Comparison of ENCODE assay signal across 8 cellular contexts in genomic region chr17:40122466-40122943, GRCh38. TPM values are rescaled to one million over a fixed set of nuclear protein-coding genes. Genes with fewer than 3 reads are reported as not detected.
DNase-seq lines count a peak whose midpoint lies in the region; ATAC-seq, FAIRE-seq and TF ChIP-seq lines count a peak whose summit lies in the region.

No MANE protein-coding gene starts in this region.

- H3K27me3 Mint-ChIP-seq in activated CD8-positive, alpha-beta T cell treated with anti-CD3 and anti-CD28 coated beads for 36 hours: no peaks in the 10 kb centered on the region
- no peaks in the 10 kb centered on the region for H3K27me3 Mint-ChIP-seq in osteocyte (ENCODE audit: unreplicated experiment)

- ATAC-seq in A549 (peak; percentile 63 to 69), HG03354 (IDR thresholded peaks at IDR 0.05; ENCODE audit: poor library complexity, severe bottlenecking, unreplicated experiment) (peak; percentile 59)
- peak; percentile 10 for ATAC-seq in activated CD8-positive, alpha-beta T cell treated with anti-CD3 and anti-CD28 coated beads for 36 hours

- peak overlapping the region; percentile 93 for H3K4me3 Mint-ChIP-seq in activated CD8-positive, alpha-beta T cell treated with anti-CD3 and anti-CD28 coated beads for 36 hours
- peak overlapping the region; percentile 99 for H3K4me3 Mint-ChIP-seq in osteocyte (ENCODE audit: unreplicated experiment)

- H3K27ac ChIP-seq in A549: peak overlapping the region; percentile 94 to 100

- no peaks in the 10 kb centered on the region for H3K9me3 ChIP-seq in A549

- no peak overlapping the region for H3K27ac Mint-ChIP-seq in activated CD8-positive, alpha-beta T cell treated with anti-CD3 and anti-CD28 coated beads for 36 hours
- no peak overlapping the region for H3K27ac Mint-ChIP-seq in osteocyte (ENCODE audit: unreplicated experiment)

- no peak for TF ChIP-seq EP300 in A549 (IDR thresholded peaks at IDR 0.05)

- H3K4me1 ChIP-seq in A549: peaks cover 24% of the 10 kb centered on the region

- no peak for FAIRE-seq in A549 (lab: Jason Lieb, UNC)

- TF ChIP-seq CTCF in A549 (IDR thresholded peaks at IDR 0.05): 0 out of 3 replicates have a peak, but pooled peaks have one; percentile 4
- no peak for TF ChIP-seq CTCF in GM12865 (IDR thresholded peaks at IDR 0.05; ENCODE audit: insufficient read depth, low read depth, low read length, missing control alignments)
- TF ChIP-seq CTCF in activated CD8-positive, alpha-beta T cell treated with anti-CD3 and anti-CD28 coated beads for 36 hours (IDR thresholded peaks at IDR 0.05): no peak
- TF ChIP-seq CTCF in osteocyte (IDR thresholded peaks at IDR 0.05): peak; percentile 32

- H3K4me2 ChIP-seq in A549: peak overlapping the region; percentile 78

- H3K4me1 Mint-ChIP-seq in activated CD8-positive, alpha-beta T cell treated with anti-CD3 and anti-CD28 coated beads for 36 hours (ENCODE audit: low read depth): peaks cover 31% of the 10 kb centered on the region
- peaks cover 32% of the 10 kb centered on the region for H3K4me1 Mint-ChIP-seq in osteocyte (ENCODE audit: unreplicated experiment)

- no peaks in the 10 kb centered on the region for H3K9me3 Mint-ChIP-seq in activated CD8-positive, alpha-beta T cell treated with anti-CD3 and anti-CD28 coated beads for 36 hours
- no peaks in the 10 kb centered on the region for H3K9me3 Mint-ChIP-seq in osteocyte (ENCODE audit: unreplicated experiment)

- H3K36me3 Mint-ChIP-seq in activated CD8-positive, alpha-beta T cell treated with anti-CD3 and anti-CD28 coated beads for 36 hours (ENCODE audit: low read depth): peaks cover 27% of the 10 kb centered on the region
- peaks cover 9% of the 10 kb centered on the region for H3K36me3 Mint-ChIP-seq in osteocyte (ENCODE audit: unreplicated experiment)

- POLR2A ChIA-PET in A549 (lab: Yijun Ruan, JAX): interaction anchor here (0.6 to 6.5 kb wide), 6 partner anchors 9 to 142 kb away, joined by 3 to 60 read pairs (median 20); partner anchors contain the start of genes CASC3, NR1D1 and PSMD3
- POLR2A ChIA-PET in activated CD8-positive, alpha-beta T cell treated with anti-CD3 and anti-CD28 coated beads for 36 hours (lab: Charles Lee): interaction anchor here (0.5 to 5.3 kb wide), 14 partner anchors 9 to 96 kb away, joined by 3 to 50 read pairs (median 4); partner anchors contain the start of genes CASC3, NR1D1 and WIPF2

- WGBS in A549 (ENCODE audit: missing lambda C conversion rate): 6% methylated on average over 20 of the region's 52 CpGs

- peak; percentile 18; the same call in 1 of the 2 replicates for TF ChIP-seq POLR2A in A549 (IDR thresholded peaks at IDR 0.05; ENCODE audit: low read length)

- H3K4me3 ChIP-seq in A549 (peak overlapping the region; percentile 67), GM12865 (ENCODE audit: low read depth, low read length) (peak overlapping the region; percentile 69)

- DNase-seq in A549 (ENCODE audit: low read depth in 1 of 2, low spot score in 1 of 2) (peak; percentile 62 to 69), GM12865 (ENCODE audit: low read depth) (peak; percentile 74), germinal center (ENCODE audit: low spot score) (peak; percentile 62), osteocyte (ENCODE audit: extremely low spot score, unreplicated experiment) (peak; percentile 87), NCI-H510A treated with DMSO at 0.1 percent for 48 hours (lab: John Stamatoyannopoulos, UW) (no peak), cerebellar nuclear complex (lab: John Stamatoyannopoulos, UW) (no peak)
- DNase-seq in activated CD8-positive, alpha-beta T cell treated with anti-CD3 and anti-CD28 coated beads for 36 hours: peak; percentile 30

- intact Hi-C loops in activated CD8-positive, alpha-beta T cell treated with anti-CD3 and anti-CD28 coated beads for 36 hours (cut with micrococcal nuclease): no loop called here

- CTCF ChIA-PET in A549 (lab: Yijun Ruan, JAX): interaction anchor here (0.5 to 9.6 kb wide), 18 partner anchors 9 to 268 kb away, joined by 3 to 123 read pairs (median 4); partner anchors contain the start of genes CASC3 and CSF3
- CTCF ChIA-PET in activated CD8-positive, alpha-beta T cell treated with anti-CD3 and anti-CD28 coated beads for 36 hours (lab: Charles Lee): interaction anchor here (1.0 to 8.3 kb wide), 10 partner anchors 11 to 232 kb away, joined by 3 to 80 read pairs (median 6); partner anchors contain the start of gene CASC3

- no peak for TF ChIP-seq RAD21 in A549 (conservative IDR thresholded peaks at IDR 0.05 in 1 of 2, IDR thresholded peaks at IDR 0.05 in 1 of 2)

TF ChIP-seq in A549, 52 proteins besides CTCF, POLR2A, EP300 and RAD21:
- TF ChIP-seq BHLHE40 (IDR thresholded peaks at IDR 0.05; ENCODE audit: low read depth, low read length): no peak
- TF ChIP-seq, protein P1, sequence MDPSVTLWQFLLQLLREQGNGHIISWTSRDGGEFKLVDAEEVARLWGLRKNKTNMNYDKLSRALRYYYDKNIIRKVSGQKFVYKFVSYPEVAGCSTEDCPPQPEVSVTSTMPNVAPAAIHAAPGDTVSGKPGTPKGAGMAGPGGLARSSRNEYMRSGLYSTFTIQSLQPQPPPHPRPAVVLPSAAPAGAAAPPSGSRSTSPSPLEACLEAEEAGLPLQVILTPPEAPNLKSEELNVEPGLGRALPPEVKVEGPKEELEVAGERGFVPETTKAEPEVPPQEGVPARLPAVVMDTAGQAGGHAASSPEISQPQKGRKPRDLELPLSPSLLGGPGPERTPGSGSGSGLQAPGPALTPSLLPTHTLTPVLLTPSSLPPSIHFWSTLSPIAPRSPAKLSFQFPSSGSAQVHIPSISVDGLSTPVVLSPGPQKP (IDR thresholded peaks at IDR 0.05; ENCODE audit: low read depth, low read length): no peak
- TF ChIP-seq, protein P2, sequence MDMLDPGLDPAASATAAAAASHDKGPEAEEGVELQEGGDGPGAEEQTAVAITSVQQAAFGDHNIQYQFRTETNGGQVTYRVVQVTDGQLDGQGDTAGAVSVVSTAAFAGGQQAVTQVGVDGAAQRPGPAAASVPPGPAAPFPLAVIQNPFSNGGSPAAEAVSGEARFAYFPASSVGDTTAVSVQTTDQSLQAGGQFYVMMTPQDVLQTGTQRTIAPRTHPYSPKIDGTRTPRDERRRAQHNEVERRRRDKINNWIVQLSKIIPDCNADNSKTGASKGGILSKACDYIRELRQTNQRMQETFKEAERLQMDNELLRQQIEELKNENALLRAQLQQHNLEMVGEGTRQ (IDR thresholded peaks at IDR 0.05): no peak
- no peak for TF ChIP-seq HDAC2 (IDR thresholded peaks at IDR 0.05)
- TF ChIP-seq GATA3 (IDR thresholded peaks at IDR 0.05; ENCODE audit: borderline replicate concordance): no peak
- no peak for TF ChIP-seq FOXS1 (CRISPR knock-in tag; IDR thresholded peaks at IDR 0.05)

RNA-seq across cellular contexts. Expression of gene MSL1, which starts 0.7 kb away (rescaled TPM):
- polyA plus RNA-seq in A549 (2011; rRNA removed) (87.8 and 95.1 TPM in 2 replicates), A549 (2017; fragmentation: RNase III; extraction: RNeasy Plus Mini Kit Qiagen cat#74134 plus additional on column Dnase treatment) (60.4 to 70.1 TPM (median 64.8 TPM) in 3 replicates)
- 24.3 and 30.5 TPM in 2 replicates for polyA plus RNA-seq in A549 (2012; cell fraction: cytosol; rRNA removed)
- 28.3 and 28.4 TPM in 2 replicates for polyA plus RNA-seq in A549 (2012; cell fraction: nucleus; rRNA removed)
- 32.5 and 33.0 TPM in 2 replicates for polyA minus RNA-seq in A549 (2011; rRNA and poly(A)+ RNA removed)
- 10 to 100 TPM; 69.0 to 70.1 TPM for total RNA-seq in activated CD8-positive, alpha-beta T cell treated with anti-CD3 and anti-CD28 coated beads for 36 hours
- total RNA-seq in osteocyte: 85.9 and 86.8 TPM in 2 replicates

RNA-seq across cellular contexts. Expression of gene CASC3, which starts 17.8 kb away (rescaled TPM):
- polyA plus RNA-seq in A549 (2011; rRNA removed) (62.8 and 67.9 TPM in 2 replicates), A549 (2017; fragmentation: RNase III; extraction: RNeasy Plus Mini Kit Qiagen cat#74134 plus additional on column Dnase treatment) (44.5 to 48.2 TPM (median 45.5 TPM) in 3 replicates)
- polyA plus RNA-seq in A549 (2012; cell fraction: cytosol; rRNA removed): 30.9 and 36.2 TPM in 2 replicates
- 79.2 and 100 TPM in 2 replicates for polyA plus RNA-seq in A549 (2012; cell fraction: nucleus; rRNA removed)
- polyA minus RNA-seq in A549 (2011; rRNA and poly(A)+ RNA removed): 51.1 and 56.5 TPM in 2 replicates
- 10 to 100 TPM; 75.1 to 75.6 TPM for total RNA-seq in activated CD8-positive, alpha-beta T cell treated with anti-CD3 and anti-CD28 coated beads for 36 hours
- total RNA-seq in osteocyte: 87.5 and 90.9 TPM in 2 replicates

RNA-seq across cellular contexts. Expression of gene NR1D1, which starts 22.1 kb away (rescaled TPM):
- polyA plus RNA-seq in A549 (2011; rRNA removed) (1.2 and 2.4 TPM in 2 replicates), A549 (2017; fragmentation: RNase III; extraction: RNeasy Plus Mini Kit Qiagen cat#74134 plus additional on column Dnase treatment) (3.0 to 4.6 TPM (median 4.4 TPM) in 3 replicates)
- polyA plus RNA-seq in A549 (2012; cell fraction: cytosol; rRNA removed): 5.7 and 6.5 TPM in 2 replicates
- polyA plus RNA-seq in A549 (2012; cell fraction: nucleus; rRNA removed): 12.1 and 15.2 TPM in 2 replicates
- 4.0 and 6.0 TPM in 2 replicates for polyA minus RNA-seq in A549 (2011; rRNA and poly(A)+ RNA removed)
- 1 to 10 TPM; 6.0 to 6.5 TPM for total RNA-seq in activated CD8-positive, alpha-beta T cell treated with anti-CD3 and anti-CD28 coated beads for 36 hours
- 6.1 and 6.9 TPM in 2 replicates for total RNA-seq in osteocyte

RNA-seq across cellular contexts. Expression of gene RAPGEFL1, which starts 54.8 kb away (rescaled TPM):
- 3.7 and 4.1 TPM in 2 replicates for polyA plus RNA-seq in A549 (2011; rRNA removed)
- 4.6 and 5.6 TPM in 2 replicates for polyA plus RNA-seq in A549 (2012; cell fraction: cytosol; rRNA removed)
- polyA plus RNA-seq in A549 (2012; cell fraction: nucleus; rRNA removed): 43.7 and 49.2 TPM in 2 replicates
- 4.7 to 4.8 TPM (median 4.8 TPM) in 3 replicates for polyA plus RNA-seq in A549 (2017; fragmentation: RNase III; extraction: RNeasy Plus Mini Kit Qiagen cat#74134 plus additional on column Dnase treatment)
- polyA minus RNA-seq in A549 (2011; rRNA and poly(A)+ RNA removed): 5.9 and 6.8 TPM in 2 replicates
- total RNA-seq in activated CD8-positive, alpha-beta T cell treated with anti-CD3 and anti-CD28 coated beads for 36 hours: 1 to 10 TPM; 3.8 to 5.4 TPM
- 5.7 and 6.8 TPM in 2 replicates for total RNA-seq in osteocyte

RNA-seq across cellular contexts. Expression of gene THRA, which starts 59.7 kb away (rescaled TPM):
- polyA plus RNA-seq in A549 (2011; rRNA removed) (20.1 and 27.4 TPM in 2 replicates), A549 (2017; fragmentation: RNase III; extraction: RNeasy Plus Mini Kit Qiagen cat#74134 plus additional on column Dnase treatment) (16.1 to 23.7 TPM (median 22.5 TPM) in 3 replicates)
- 12.5 and 15.3 TPM in 2 replicates for polyA plus RNA-seq in A549 (2012; cell fraction: cytosol; rRNA removed)
- 10.5 and 13.1 TPM in 2 replicates for polyA plus RNA-seq in A549 (2012; cell fraction: nucleus; rRNA removed)
- polyA minus RNA-seq in A549 (2011; rRNA and poly(A)+ RNA removed): 25.5 and 26.9 TPM in 2 replicates
- total RNA-seq in activated CD8-positive, alpha-beta T cell treated with anti-CD3 and anti-CD28 coated beads for 36 hours: 10 to 100 TPM; 11.1 to 13.8 TPM
- 44.6 and 46.3 TPM in 2 replicates for total RNA-seq in osteocyte

Comparison
In these comparisons a context has a peak if more than half of its experiments do, and no peak if none do; other contexts are left out.
1. ATAC-seq: peak in every context shown above with its lines; median percentile 66 in A549; 59 in HG03354; 10 in activated CD8-positive, alpha-beta T cell treated with anti-CD3 and anti-CD28 coated beads for 36 hours.
2. DNase-seq: peak in A549 (2 of 2), GM12865 (single experiment), activated CD8-positive, alpha-beta T cell treated with anti-CD3 and anti-CD28 coated beads for 36 hours (single experiment), germinal center (single experiment) and osteocyte (single experiment); none in NCI-H510A treated with DMSO at 0.1 percent for 48 hours (single experiment) and cerebellar nuclear complex (0 of 2).
3. CTCF ChIP-seq: peak in A549 (single experiment) and osteocyte (single experiment); none in GM12865 (single experiment) and activated CD8-positive, alpha-beta T cell treated with anti-CD3 and anti-CD28 coated beads for 36 hours (single experiment).